In genomic region chr7:71793251-71793650, GRCh38 we compare ENCODE assay signal across 23 cellular contexts.
"Had no signal": no experiment of that assay in that cellular context is flagged by ENCODE, and none has a peak within 500 bp of the region (broad histone marks: within the 10 kb centered on the region; RNA-seq: fewer than 3 reads in every experiment).

No MANE protein-coding gene starts in this region.

- DNase-seq: activated gamma-delta T cell treated with Interleukin-2 at 50 U/mL for 16 hours; activated T-cell treated with anti-CD3 and anti-CD28 coated beads, Interleukin-2, amount 50 U/mL, for 1 hour; cortex of kidney; endodermal cell; esophagus squamous epithelium; foreskin keratinocyte; lower lobe of right lung; mesendoderm; mucosa of descending colon; naive B cell; nucleus accumbens; stimulated activated CD4-positive, alpha-beta T cell treated with anti-CD3 and anti-CD28 coated beads, Interleukin-2, amount 100 ng/mL, for 48 hours; stimulated activated CD8-positive, alpha-beta memory T cell treated with anti-CD3 and anti-CD28 coated beads, Interleukin-4, amount 100 ng/mL, for 48 hours; stimulated activated naive B cell treated with anti-CD40 and anti-IgM and Interleukin-4, amounts not matched to agents 10 μg/mL and 1 μg/mL and 100 μg/mL, for 72 hours; T1000; upper lobe of right lung had no signal

- H3K27ac ChIP-seq: ascending aorta, cardiac muscle cell, esophagus squamous epithelium, foreskin keratinocyte, lower lobe of right lung, thoracic aorta, upper lobe of right lung had no signal

- H3K4me3 ChIP-seq: ascending aorta, cardiac muscle cell, esophagus squamous epithelium, lower lobe of right lung, mucosa of descending colon, smooth muscle cell, thoracic aorta, upper lobe of right lung had no signal

- ATAC-seq: foreskin keratinocyte; left lobe of liver; lower lobe of right lung; mucosa of descending colon; sciatic nerve; stimulated activated naive B cell treated with anti-CD40 and anti-IgM and Interleukin-4, amounts not matched to agents 10 μg/mL and 1 μg/mL and 100 μg/mL, for 72 hours; upper lobe of right lung; WTC11 had no signal

- H3K36me3 ChIP-seq: ascending aorta, cardiac muscle cell, esophagus squamous epithelium, lower lobe of right lung, thoracic aorta, upper lobe of right lung had no signal

- H3K4me2 ChIP-seq: smooth muscle cell had no signal

- H3K27me3 ChIP-seq: ascending aorta, cardiac muscle cell, esophagus squamous epithelium, foreskin keratinocyte, upper lobe of right lung had no signal

- H3K4me1 ChIP-seq: ascending aorta, esophagus squamous epithelium, foreskin keratinocyte, lower lobe of right lung, upper lobe of right lung had no signal

- H3K9me3 ChIP-seq: thoracic aorta had no signal
